In the genomic region with DNA sequence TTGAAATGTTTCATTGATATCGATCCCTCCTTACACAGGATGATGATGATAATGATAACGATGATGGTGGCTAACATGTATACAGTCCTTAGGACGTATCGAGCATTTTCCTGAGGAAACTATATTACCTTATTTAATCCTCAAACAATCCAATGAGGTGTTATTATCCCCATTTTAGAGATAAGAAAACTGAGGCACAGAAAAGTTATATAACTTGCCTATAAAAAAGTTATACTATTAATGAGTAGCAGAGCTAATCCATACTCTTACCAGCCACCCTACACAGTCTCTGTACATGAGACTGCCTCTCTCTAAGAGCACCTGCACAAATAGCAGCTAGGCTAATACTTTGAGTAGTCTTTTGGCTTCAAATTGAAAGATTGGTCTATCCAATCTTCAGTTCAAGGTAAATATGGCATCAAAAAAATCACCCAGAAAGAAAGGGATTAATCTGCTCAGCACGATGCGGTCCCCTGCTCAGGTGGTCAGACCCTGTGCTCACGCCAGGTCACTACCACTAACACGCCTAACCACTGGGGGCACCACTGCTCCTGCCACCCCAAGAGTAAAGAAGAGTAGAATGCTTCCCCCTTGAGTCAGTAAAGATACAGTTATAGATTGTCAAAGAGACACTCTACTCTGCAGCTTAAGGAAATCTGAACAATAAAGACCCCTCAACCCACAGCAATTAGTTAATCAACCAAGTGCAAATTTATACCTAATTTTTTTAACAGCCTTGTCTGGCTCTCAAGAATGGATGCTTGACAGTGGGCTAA, we compare ENCODE assay signal across 19 cellular contexts. TPM values are rescaled to one million over a fixed set of nuclear protein-coding genes. Genes with fewer than 3 reads are reported as not detected.
DNase-seq lines count a peak whose midpoint lies in the region; ATAC-seq, FAIRE-seq and TF ChIP-seq lines count a peak whose summit lies in the region.
"Had no signal": no experiment of that assay in that cellular context is flagged by ENCODE, and none has a peak within 500 bp of the region (broad histone marks: within the 10 kb centered on the region; RNA-seq: fewer than 3 reads in every experiment).

No MANE protein-coding gene starts in this region.

- no peak overlapping the region for H3K4me2 ChIP-seq in PC-3 (ENCODE audit: low read length)
- H3K4me2 ChIP-seq: BLaER1 had no signal

- H3K27me3 ChIP-seq in PC-3 (ENCODE audit: low read length) (no peaks in the 10 kb centered on the region), transverse colon (no peaks in the 10 kb centered on the region)
- H3K27me3 ChIP-seq: BLaER1, spleen had no signal

- H3F3A ChIP-seq in PC-3 (ENCODE audit: low read length, unreplicated experiment) = no peaks in the 10 kb centered on the region

- H3K9ac ChIP-seq in PC-3 (ENCODE audit: low read length) = no peak overlapping the region
- H3K9ac ChIP-seq: BLaER1 had no signal

- FAIRE-seq in GM12892 (lab: Jason Lieb, UNC) = no peak
- FAIRE-seq: colon, kidney had no signal

- H3K9me3 ChIP-seq in PC-3 (ENCODE audit: low read length) = no peaks in the 10 kb centered on the region
- H3K9me3 ChIP-seq in transverse colon = no peaks in the 10 kb centered on the region
- H3K9me3 ChIP-seq: BLaER1, spleen had no signal

- no peak for ATAC-seq in PC-3
- no peak for ATAC-seq in HG02981 (IDR thresholded peaks at IDR 0.05; ENCODE audit: unreplicated experiment)

- DNase-seq in stimulated activated CD4-positive, alpha-beta T cell treated with anti-CD3 and anti-CD28 coated beads, Interleukin-15, amount 100 ng/mL, for 24 hours = peak; percentile 5
- no peak for DNase-seq in stimulated activated CD4-positive, alpha-beta T cell treated with anti-CD3 and anti-CD28 coated beads, Interleukin-4, amount 100 ng/mL, for 24 hours
- DNase-seq in PC-3 = no peak
- peak; percentile 23 to 25 for DNase-seq in erythroblast (lab: John Stamatoyannopoulos, UW)
- no peak for DNase-seq in dermis blood vessel endothelial cell
- DNase-seq in transverse colon = no peak
- no peak for DNase-seq in GM12892 (ENCODE audit: insufficient read length)
- DNase-seq: activated CD4-positive, alpha-beta T cell treated with anti-CD3 and anti-CD28 coated beads for 4 hours; activated naive CD4-positive, alpha-beta T cell treated with anti-CD3 and anti-CD28 coated beads, Interleukin-2, amount 50 U/mL, for 16 hours; kidney; natural killer cell; NCI-H1105; spleen had no signal

- H3K27ac ChIP-seq in PC-3 (ENCODE audit: low read length) (no peak overlapping the region), transverse colon (no peak overlapping the region)
- H3K27ac ChIP-seq: BLaER1, spleen had no signal

- POLR2A ChIA-PET in PC-3 (lab: Charles Lee; ENCODE audit: unreplicated experiment) = no interaction called here

- intact Hi-C loops in PC-3 (cut with micrococcal nuclease) (no loop called here), transverse colon (cut with DNase I; ENCODE audit: low total_unique reads) (no loop called here)

- TF ChIP-seq EP300 in transverse colon (IDR thresholded peaks at IDR 0.05; ENCODE audit: low read depth) = no peak

- WGBS in transverse colon (ENCODE audit: low coverage in 1 of 2), 2 donors = 91 to 100% methylated on average over 4 to 8 of the region's 8 CpGs

- H3K79me2 ChIP-seq in PC-3 (ENCODE audit: low read length) = no peaks in the 10 kb centered on the region

- H3K4me1 ChIP-seq in PC-3 (ENCODE audit: insufficient read depth, low read length) (peaks cover 7% of the 10 kb centered on the region), transverse colon (no peaks in the 10 kb centered on the region)
- H3K4me1 ChIP-seq: BLaER1 had no signal

- H3K4me3 ChIP-seq in PC-3 (ENCODE audit: low read length) (no peak overlapping the region), transverse colon (no peak overlapping the region)
- H3K4me3 ChIP-seq: BLaER1, spleen had no signal

- in situ Hi-C loops in transverse colon (cut with MboI; ENCODE audit: low pct_ligation_motif_present in 1 of 4, low pct_unique_long_range_greater_than_20kb in 1 of 4, low sequenced_read_pairs in 3 of 4) = no loop called here

- TF ChIP-seq CTCF in PC-3 (conservative IDR thresholded peaks at IDR 0.05; ENCODE audit: low read depth, low read length) (peak; percentile 47; the same call in 1 of the 2 replicates), transverse colon (IDR thresholded peaks at IDR 0.05) (no peak)

- no TSS peak for BruUV-seq in PC-3 (replicated peaks; lab: Mats Ljungman, UMichigan)

- H2AFZ ChIP-seq in PC-3 (ENCODE audit: low read length) = no peak overlapping the region

- H3K36me3 ChIP-seq in PC-3 (ENCODE audit: low read depth, low read length) = no peaks in the 10 kb centered on the region; the same call in 1 of the 2 replicates
- no peaks in the 10 kb centered on the region for H3K36me3 ChIP-seq in transverse colon

- no peaks in the 10 kb centered on the region for H4K20me1 ChIP-seq in PC-3 (ENCODE audit: low read length)
- H4K20me1 ChIP-seq: BLaER1 had no signal

- TF ChIP-seq POLR2A in erythroblast (IDR thresholded peaks at IDR 0.05; ENCODE audit: low read length) (no peak), transverse colon (IDR thresholded peaks at IDR 0.05) (no peak), GM12892 (IDR thresholded peaks at IDR 0.05; ENCODE audit: low read depth, low read length) (no peak)

- CTCF ChIA-PET in PC-3 (lab: Charles Lee) = no interaction called here

- H3K9me2 ChIP-seq in PC-3 (replicated peaks; ENCODE audit: low read length) = no peaks in the 10 kb centered on the region

RNA-seq across cellular contexts. Expression of a gene that starts 15.0 kb away (rescaled TPM):
- total RNA-seq in PC-3 (2014; rRNA removed) = 5.5 and 7.0 TPM in 2 replicates
- total RNA-seq in dermis blood vessel endothelial cell = 1.0 and 5.4 TPM in 2 replicates
- total RNA-seq in transverse colon = 10 to 100 TPM; 11.5 to 40.4 (median 30.5) TPM
- polyA plus RNA-seq in GM12892 (2012; ENCODE audit: missing spikeins) = 2.8 TPM

RNA-seq across cellular contexts. Expression of a gene that starts 33.0 kb away (rescaled TPM):
- total RNA-seq in PC-3 (2014; rRNA removed) (not detected in 2 replicates), dermis blood vessel endothelial cell (not detected in 2 replicates), transverse colon (not detected)
- not detected for polyA plus RNA-seq in GM12892 (2012; ENCODE audit: missing spikeins)
- total RNA-seq: fibroblast of villous mesenchyme, kidney, natural killer cell, NCI-H460, spleen, ureter had no signal
- polyA plus RNA-seq: spleen had no signal

RNA-seq across cellular contexts. Expression of a gene that starts 38.9 kb away (rescaled TPM):
- total RNA-seq in PC-3 (2014; rRNA removed) (not detected in 2 replicates), dermis blood vessel endothelial cell (not detected in 2 replicates), transverse colon (not detected)
- not detected for polyA plus RNA-seq in GM12892 (2012; ENCODE audit: missing spikeins)
- total RNA-seq: fibroblast of villous mesenchyme, kidney, natural killer cell, NCI-H460, spleen, ureter had no signal
- polyA plus RNA-seq: spleen had no signal

RNA-seq across cellular contexts. Expression of a gene that starts 58.4 kb away (rescaled TPM):
- total RNA-seq in PC-3 (2014; rRNA removed) = not detected in 2 replicates
- total RNA-seq in dermis blood vessel endothelial cell = 5.8 and 82.4 TPM in 2 replicates
- 1 to 10 TPM in 1 of 4 donors, under 1 TPM in 1, not detected in 2; 0.96 to 8.4 TPM for total RNA-seq in transverse colon
- 47.8 TPM for polyA plus RNA-seq in GM12892 (2012; ENCODE audit: missing spikeins)
- total RNA-seq: fibroblast of villous mesenchyme, natural killer cell, NCI-H460 had no signal

Comparison
In these comparisons a context has a peak if more than half of its experiments do, and no peak if none do; other contexts are left out.
1. DNase-seq: peak in stimulated activated CD4-positive, alpha-beta T cell treated with anti-CD3 and anti-CD28 coated beads, Interleukin-15, amount 100 ng/mL, for 24 hours (single experiment) and erythroblast (2 of 2); none in stimulated activated CD4-positive, alpha-beta T cell treated with anti-CD3 and anti-CD28 coated beads, Interleukin-4, amount 100 ng/mL, for 24 hours (single experiment), PC-3 (single experiment), dermis blood vessel endothelial cell (single experiment), transverse colon (single experiment) and GM12892 (single experiment).